In the genomic region with DNA sequence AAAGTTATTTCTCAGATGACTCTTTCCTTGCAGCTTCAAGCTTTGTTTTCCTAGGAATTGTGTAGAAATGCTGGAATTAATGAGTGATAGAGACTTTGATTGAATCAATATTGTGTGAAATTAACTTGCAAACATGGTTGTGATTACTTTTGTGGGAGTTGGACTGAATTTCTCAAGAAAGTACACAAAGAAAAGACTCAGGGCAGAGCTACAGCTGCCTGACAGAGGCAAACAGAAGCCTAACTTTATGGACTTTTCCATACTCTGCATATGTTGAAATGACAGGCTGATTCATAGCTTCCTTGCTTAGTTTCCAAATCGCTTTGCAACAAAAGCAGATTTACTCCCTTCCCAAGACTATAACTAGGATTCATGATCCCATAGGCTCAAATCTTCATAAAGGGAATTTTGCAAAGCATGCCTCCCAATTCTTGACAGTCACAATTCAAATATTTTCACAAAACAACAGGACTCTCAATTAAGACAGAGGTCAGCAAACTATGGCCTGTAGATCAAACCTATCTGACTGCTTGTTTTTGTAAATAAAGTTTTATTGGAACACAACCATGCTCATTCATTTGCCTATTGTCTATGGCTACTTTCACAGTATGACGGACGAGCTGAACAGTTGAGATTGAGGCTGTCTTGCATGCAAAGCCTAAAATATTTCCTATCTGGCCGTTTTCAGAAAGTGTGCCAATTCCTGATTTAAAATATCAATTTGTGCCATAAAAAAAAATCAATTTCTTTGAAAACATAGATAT, we compare ENCODE assay signal across 2 cellular contexts.
A peak's percentile ranks its signal among the peaks of the same experiment; 100 is the strongest.
TF ChIP-seq lines count a peak whose summit lies in the region.

No MANE protein-coding gene starts in this region.

TF ChIP-seq in A549, 52 proteins besides CTCF, POLR2A, EP300 and RAD21 (continued from another document):
- TF ChIP-seq JUN (IDR thresholded peaks at IDR 0.05) (peak in 1 of 2 experiments; percentile 36; a peak in 1 of 5 replicates), HDAC2 (IDR thresholded peaks at IDR 0.05) (no peak), RFX5 (IDR thresholded peaks at IDR 0.05) (no peak), ZFP36 (IDR thresholded peaks at IDR 0.05; ENCODE audit: borderline replicate concordance, partially characterized antibody) (no peak), BHLHE40 (IDR thresholded peaks at IDR 0.05; ENCODE audit: low read depth, low read length) (no peak), RARB (CRISPR knock-in tag; IDR thresholded peaks at IDR 0.05) (no peak), PHF8 (IDR thresholded peaks at IDR 0.05; ENCODE audit: borderline replicate concordance, low read depth) (no peak), GATA3 (IDR thresholded peaks at IDR 0.05; ENCODE audit: borderline replicate concordance) (peak; percentile 63; the same call in 1 of the 2 replicates), FOXS1 (CRISPR knock-in tag; IDR thresholded peaks at IDR 0.05) (no peak)
- TF ChIP-seq, protein P1, sequence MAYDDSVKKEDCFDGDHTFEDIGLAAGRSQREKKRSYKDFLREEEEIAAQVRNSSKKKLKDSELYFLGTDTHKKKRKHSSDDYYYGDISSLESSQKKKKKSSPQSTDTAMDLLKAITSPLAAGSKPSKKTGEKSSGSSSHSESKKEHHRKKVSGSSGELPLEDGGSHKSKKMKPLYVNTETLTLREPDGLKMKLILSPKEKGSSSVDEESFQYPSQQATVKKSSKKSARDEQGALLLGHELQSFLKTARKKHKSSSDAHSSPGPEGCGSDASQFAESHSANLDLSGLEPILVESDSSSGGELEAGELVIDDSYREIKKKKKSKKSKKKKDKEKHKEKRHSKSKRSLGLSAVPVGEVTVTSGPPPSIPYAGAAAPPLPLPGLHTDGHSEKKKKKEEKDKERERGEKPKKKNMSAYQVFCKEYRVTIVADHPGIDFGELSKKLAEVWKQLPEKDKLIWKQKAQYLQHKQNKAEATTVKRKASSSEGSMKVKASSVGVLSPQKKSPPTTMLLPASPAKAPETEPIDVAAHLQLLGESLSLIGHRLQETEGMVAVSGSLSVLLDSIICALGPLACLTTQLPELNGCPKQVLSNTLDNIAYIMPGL (CRISPR knock-in tag; IDR thresholded peaks at IDR 0.05; ENCODE audit: borderline replicate concordance), result peak; percentile 37; the same call in 1 of the 2 replicates
- TF ChIP-seq, protein P2, sequence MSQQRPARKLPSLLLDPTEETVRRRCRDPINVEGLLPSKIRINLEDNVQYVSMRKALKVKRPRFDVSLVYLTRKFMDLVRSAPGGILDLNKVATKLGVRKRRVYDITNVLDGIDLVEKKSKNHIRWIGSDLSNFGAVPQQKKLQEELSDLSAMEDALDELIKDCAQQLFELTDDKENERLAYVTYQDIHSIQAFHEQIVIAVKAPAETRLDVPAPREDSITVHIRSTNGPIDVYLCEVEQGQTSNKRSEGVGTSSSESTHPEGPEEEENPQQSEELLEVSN (IDR thresholded peaks at IDR 0.05; ENCODE audit: borderline replicate concordance, low read depth), result no peak
TF ChIP-seq in A549: peak in this region for 7.

TF ChIP-seq in HepG2, 621 proteins besides CTCF, POLR2A, EP300 and RAD21 (continued from another document and continues in another):
- TF ChIP-seq, protein P3, sequence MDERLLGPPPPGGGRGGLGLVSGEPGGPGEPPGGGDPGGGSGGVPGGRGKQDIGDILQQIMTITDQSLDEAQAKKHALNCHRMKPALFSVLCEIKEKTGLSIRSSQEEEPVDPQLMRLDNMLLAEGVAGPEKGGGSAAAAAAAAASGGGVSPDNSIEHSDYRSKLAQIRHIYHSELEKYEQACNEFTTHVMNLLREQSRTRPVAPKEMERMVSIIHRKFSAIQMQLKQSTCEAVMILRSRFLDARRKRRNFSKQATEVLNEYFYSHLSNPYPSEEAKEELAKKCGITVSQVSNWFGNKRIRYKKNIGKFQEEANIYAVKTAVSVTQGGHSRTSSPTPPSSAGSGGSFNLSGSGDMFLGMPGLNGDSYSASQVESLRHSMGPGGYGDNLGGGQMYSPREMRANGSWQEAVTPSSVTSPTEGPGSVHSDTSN (CRISPR knock-in tag; IDR thresholded peaks at IDR 0.05), result 0 out of 2 replicates have a peak, but pooled peaks have one; percentile 17
- TF ChIP-seq, protein P4, sequence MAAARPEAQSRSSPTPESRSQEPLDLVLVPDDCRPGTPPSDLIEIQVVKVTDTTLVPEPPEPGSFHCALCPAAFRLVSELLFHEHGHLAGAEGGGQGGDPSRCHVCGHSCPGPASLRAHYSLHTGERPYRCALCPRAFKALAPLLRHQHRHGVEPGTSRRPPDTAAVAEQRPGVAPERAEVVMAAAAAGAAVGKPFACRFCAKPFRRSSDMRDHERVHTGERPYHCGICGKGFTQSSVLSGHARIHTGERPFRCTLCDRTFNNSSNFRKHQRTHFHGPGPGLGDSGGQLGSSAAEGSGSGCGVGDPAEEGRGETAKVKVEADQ (CRISPR knock-in tag; IDR thresholded peaks at IDR 0.05; ENCODE audit: borderline replicate concordance), result no peak
- no peak for TF ChIP-seq BRCA1 (CRISPR knock-in tag; IDR thresholded peaks at IDR 0.05)
- TF ChIP-seq CEBPG (CRISPR knock-in tag; IDR thresholded peaks at IDR 0.05), result 0 out of 2 replicates have a peak, but pooled peaks have one; percentile 4
- TF ChIP-seq DNMT1 (CRISPR knock-in tag; IDR thresholded peaks at IDR 0.05), result no peak
- no peak for TF ChIP-seq SMARCC2 (IDR thresholded peaks at IDR 0.05)
- TF ChIP-seq, protein P5, sequence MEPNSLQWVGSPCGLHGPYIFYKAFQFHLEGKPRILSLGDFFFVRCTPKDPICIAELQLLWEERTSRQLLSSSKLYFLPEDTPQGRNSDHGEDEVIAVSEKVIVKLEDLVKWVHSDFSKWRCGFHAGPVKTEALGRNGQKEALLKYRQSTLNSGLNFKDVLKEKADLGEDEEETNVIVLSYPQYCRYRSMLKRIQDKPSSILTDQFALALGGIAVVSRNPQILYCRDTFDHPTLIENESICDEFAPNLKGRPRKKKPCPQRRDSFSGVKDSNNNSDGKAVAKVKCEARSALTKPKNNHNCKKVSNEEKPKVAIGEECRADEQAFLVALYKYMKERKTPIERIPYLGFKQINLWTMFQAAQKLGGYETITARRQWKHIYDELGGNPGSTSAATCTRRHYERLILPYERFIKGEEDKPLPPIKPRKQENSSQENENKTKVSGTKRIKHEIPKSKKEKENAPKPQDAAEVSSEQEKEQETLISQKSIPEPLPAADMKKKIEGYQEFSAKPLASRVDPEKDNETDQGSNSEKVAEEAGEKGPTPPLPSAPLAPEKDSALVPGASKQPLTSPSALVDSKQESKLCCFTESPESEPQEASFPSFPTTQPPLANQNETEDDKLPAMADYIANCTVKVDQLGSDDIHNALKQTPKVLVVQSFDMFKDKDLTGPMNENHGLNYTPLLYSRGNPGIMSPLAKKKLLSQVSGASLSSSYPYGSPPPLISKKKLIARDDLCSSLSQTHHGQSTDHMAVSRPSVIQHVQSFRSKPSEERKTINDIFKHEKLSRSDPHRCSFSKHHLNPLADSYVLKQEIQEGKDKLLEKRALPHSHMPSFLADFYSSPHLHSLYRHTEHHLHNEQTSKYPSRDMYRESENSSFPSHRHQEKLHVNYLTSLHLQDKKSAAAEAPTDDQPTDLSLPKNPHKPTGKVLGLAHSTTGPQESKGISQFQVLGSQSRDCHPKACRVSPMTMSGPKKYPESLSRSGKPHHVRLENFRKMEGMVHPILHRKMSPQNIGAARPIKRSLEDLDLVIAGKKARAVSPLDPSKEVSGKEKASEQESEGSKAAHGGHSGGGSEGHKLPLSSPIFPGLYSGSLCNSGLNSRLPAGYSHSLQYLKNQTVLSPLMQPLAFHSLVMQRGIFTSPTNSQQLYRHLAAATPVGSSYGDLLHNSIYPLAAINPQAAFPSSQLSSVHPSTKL (CRISPR knock-in tag; IDR thresholded peaks at IDR 0.05), result peak; percentile 60
- no peak for TF ChIP-seq POLR2AphosphoS2 (IDR thresholded peaks at IDR 0.05; ENCODE audit: low read depth, low read length)
- TF ChIP-seq SMYD3 (CRISPR knock-in tag; IDR thresholded peaks at IDR 0.05), result no peak
- TF ChIP-seq ZNF20 (CRISPR knock-in tag; IDR thresholded peaks at IDR 0.05), result no peak
- TF ChIP-seq PHF8 (CRISPR knock-in tag; IDR thresholded peaks at IDR 0.05), result no peak
- no peak for TF ChIP-seq PAWR (CRISPR knock-in tag; IDR thresholded peaks at IDR 0.05; ENCODE audit: borderline replicate concordance)
- TF ChIP-seq, protein P6, sequence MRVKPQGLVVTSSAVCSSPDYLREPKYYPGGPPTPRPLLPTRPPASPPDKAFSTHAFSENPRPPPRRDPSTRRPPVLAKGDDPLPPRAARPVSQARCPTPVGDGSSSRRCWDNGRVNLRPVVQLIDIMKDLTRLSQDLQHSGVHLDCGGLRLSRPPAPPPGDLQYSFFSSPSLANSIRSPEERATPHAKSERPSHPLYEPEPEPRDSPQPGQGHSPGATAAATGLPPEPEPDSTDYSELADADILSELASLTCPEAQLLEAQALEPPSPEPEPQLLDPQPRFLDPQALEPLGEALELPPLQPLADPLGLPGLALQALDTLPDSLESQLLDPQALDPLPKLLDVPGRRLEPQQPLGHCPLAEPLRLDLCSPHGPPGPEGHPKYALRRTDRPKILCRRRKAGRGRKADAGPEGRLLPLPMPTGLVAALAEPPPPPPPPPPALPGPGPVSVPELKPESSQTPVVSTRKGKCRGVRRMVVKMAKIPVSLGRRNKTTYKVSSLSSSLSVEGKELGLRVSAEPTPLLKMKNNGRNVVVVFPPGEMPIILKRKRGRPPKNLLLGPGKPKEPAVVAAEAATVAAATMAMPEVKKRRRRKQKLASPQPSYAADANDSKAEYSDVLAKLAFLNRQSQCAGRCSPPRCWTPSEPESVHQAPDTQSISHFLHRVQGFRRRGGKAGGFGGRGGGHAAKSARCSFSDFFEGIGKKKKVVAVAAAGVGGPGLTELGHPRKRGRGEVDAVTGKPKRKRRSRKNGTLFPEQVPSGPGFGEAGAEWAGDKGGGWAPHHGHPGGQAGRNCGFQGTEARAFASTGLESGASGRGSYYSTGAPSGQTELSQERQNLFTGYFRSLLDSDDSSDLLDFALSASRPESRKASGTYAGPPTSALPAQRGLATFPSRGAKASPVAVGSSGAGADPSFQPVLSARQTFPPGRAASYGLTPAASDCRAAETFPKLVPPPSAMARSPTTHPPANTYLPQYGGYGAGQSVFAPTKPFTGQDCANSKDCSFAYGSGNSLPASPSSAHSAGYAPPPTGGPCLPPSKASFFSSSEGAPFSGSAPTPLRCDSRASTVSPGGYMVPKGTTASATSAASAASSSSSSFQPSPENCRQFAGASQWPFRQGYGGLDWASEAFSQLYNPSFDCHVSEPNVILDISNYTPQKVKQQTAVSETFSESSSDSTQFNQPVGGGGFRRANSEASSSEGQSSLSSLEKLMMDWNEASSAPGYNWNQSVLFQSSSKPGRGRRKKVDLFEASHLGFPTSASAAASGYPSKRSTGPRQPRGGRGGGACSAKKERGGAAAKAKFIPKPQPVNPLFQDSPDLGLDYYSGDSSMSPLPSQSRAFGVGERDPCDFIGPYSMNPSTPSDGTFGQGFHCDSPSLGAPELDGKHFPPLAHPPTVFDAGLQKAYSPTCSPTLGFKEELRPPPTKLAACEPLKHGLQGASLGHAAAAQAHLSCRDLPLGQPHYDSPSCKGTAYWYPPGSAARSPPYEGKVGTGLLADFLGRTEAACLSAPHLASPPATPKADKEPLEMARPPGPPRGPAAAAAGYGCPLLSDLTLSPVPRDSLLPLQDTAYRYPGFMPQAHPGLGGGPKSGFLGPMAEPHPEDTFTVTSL (CRISPR knock-in tag; IDR thresholded peaks at IDR 0.05; ENCODE audit: borderline replicate concordance), result peak; percentile 57; the same call in 1 of the 2 replicates
- no peak for TF ChIP-seq ARHGAP35 (CRISPR knock-in tag; IDR thresholded peaks at IDR 0.05; ENCODE audit: borderline replicate concordance)
- TF ChIP-seq SNAPC2 (CRISPR knock-in tag; IDR thresholded peaks at IDR 0.05), result no peak
- no peak for TF ChIP-seq TBP (CRISPR knock-in tag; IDR thresholded peaks at IDR 0.05)
- TF ChIP-seq, protein P7, sequence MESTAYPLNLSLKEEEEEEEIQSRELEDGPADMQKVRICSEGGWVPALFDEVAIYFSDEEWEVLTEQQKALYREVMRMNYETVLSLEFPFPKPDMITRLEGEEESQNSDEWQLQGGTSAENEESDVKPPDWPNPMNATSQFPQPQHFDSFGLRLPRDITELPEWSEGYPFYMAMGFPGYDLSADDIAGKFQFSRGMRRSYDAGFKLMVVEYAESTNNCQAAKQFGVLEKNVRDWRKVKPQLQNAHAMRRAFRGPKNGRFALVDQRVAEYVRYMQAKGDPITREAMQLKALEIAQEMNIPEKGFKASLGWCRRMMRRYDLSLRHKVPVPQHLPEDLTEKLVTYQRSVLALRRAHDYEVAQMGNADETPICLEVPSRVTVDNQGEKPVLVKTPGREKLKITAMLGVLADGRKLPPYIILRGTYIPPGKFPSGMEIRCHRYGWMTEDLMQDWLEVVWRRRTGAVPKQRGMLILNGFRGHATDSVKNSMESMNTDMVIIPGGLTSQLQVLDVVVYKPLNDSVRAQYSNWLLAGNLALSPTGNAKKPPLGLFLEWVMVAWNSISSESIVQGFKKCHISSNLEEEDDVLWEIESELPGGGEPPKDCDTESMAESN (CRISPR knock-in tag; conservative IDR thresholded peaks at IDR 0.05), result no peak
- TF ChIP-seq SAFB2 (CRISPR knock-in tag; IDR thresholded peaks at IDR 0.05; ENCODE audit: borderline replicate concordance, low read depth), result no peak
- no peak for TF ChIP-seq HNRNPK (IDR thresholded peaks at IDR 0.05; ENCODE audit: low read depth, low read length, poor library complexity, severe bottlenecking)
- TF ChIP-seq, protein P8, sequence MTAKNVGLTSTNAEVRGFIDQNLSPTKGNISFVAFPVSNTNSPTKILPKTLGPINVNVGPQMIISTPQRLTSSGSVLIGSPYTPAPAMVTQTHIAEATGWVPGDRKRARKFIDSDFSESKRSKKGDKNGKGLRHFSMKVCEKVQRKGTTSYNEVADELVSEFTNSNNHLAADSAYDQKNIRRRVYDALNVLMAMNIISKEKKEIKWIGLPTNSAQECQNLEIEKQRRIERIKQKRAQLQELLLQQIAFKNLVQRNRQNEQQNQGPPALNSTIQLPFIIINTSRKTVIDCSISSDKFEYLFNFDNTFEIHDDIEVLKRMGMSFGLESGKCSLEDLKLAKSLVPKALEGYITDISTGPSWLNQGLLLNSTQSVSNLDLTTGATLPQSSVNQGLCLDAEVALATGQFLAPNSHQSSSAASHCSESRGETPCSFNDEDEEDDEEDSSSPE (CRISPR knock-in tag; IDR thresholded peaks at IDR 0.05), result no peak
- TF ChIP-seq HMG20A (CRISPR knock-in tag; IDR thresholded peaks at IDR 0.05; ENCODE audit: borderline replicate concordance), result peak; percentile 35; the same call in 1 of the 2 replicates
- TF ChIP-seq, protein P9, sequence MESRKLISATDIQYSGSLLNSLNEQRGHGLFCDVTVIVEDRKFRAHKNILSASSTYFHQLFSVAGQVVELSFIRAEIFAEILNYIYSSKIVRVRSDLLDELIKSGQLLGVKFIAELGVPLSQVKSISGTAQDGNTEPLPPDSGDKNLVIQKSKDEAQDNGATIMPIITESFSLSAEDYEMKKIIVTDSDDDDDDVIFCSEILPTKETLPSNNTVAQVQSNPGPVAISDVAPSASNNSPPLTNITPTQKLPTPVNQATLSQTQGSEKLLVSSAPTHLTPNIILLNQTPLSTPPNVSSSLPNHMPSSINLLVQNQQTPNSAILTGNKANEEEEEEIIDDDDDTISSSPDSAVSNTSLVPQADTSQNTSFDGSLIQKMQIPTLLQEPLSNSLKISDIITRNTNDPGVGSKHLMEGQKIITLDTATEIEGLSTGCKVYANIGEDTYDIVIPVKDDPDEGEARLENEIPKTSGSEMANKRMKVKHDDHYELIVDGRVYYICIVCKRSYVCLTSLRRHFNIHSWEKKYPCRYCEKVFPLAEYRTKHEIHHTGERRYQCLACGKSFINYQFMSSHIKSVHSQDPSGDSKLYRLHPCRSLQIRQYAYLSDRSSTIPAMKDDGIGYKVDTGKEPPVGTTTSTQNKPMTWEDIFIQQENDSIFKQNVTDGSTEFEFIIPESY (CRISPR knock-in tag; IDR thresholded peaks at IDR 0.05), result no peak
- TF ChIP-seq POGZ (CRISPR knock-in tag; IDR thresholded peaks at IDR 0.05), result no peak
- no peak for TF ChIP-seq ZNF782 (CRISPR knock-in tag; IDR thresholded peaks at IDR 0.05; ENCODE audit: borderline replicate concordance)
- TF ChIP-seq ZNF598 (CRISPR knock-in tag; IDR thresholded peaks at IDR 0.05; ENCODE audit: borderline replicate concordance), result no peak
- no peak for TF ChIP-seq KDM2A (CRISPR knock-in tag; IDR thresholded peaks at IDR 0.05; ENCODE audit: borderline replicate concordance, low read depth)
